In genomic region chr5:14735944-14736343, GRCh38 we compare ENCODE assay signal across 2 cellular contexts.
TF ChIP-seq lines count a peak whose summit lies in the region.

No MANE protein-coding gene starts in this region.

TF ChIP-seq in liver, 16 proteins besides CTCF, POLR2A, EP300 and RAD21 (continued from another document):
- no peak for TF ChIP-seq ZBTB33 (IDR thresholded peaks at IDR 0.05)
- TF ChIP-seq RXRA (IDR thresholded peaks at IDR 0.05), result peak; percentile 87 to 88
- no peak for TF ChIP-seq GABPA (IDR thresholded peaks at IDR 0.05 in 1 of 2, conservative IDR thresholded peaks at IDR 0.05 in 1 of 2)
- TF ChIP-seq NR2F2 (IDR thresholded peaks at IDR 0.05), result no peak
- TF ChIP-seq REST (IDR thresholded peaks at IDR 0.05), result no peak
- TF ChIP-seq FOXA1 (IDR thresholded peaks at IDR 0.05), result peak; percentile 10
- peak; percentile 60 for TF ChIP-seq YY1 (IDR thresholded peaks at IDR 0.05)
- TF ChIP-seq MAX (IDR thresholded peaks at IDR 0.05), result peak; percentile 51
- no peak for TF ChIP-seq ATF3 (IDR thresholded peaks at IDR 0.05)
- TF ChIP-seq JUND (IDR thresholded peaks at IDR 0.05), result no peak
- TF ChIP-seq TAF1 (conservative IDR thresholded peaks at IDR 0.05), result no peak
- TF ChIP-seq HNF4G (IDR thresholded peaks at IDR 0.05), result no peak
- no peak for TF ChIP-seq FOXA2 (IDR thresholded peaks at IDR 0.05)
- TF ChIP-seq HNF4A (conservative IDR thresholded peaks at IDR 0.05), result peak; percentile 50 to 66

TF ChIP-seq in HepG2, 621 proteins besides CTCF, POLR2A, EP300 and RAD21 (continued from another document):
- no peak for TF ChIP-seq ZBTB7B (CRISPR knock-in tag; IDR thresholded peaks at IDR 0.05)
- TF ChIP-seq THAP7 (CRISPR knock-in tag; IDR thresholded peaks at IDR 0.05), result no peak
- no peak for TF ChIP-seq HMGXB4 (CRISPR knock-in tag; IDR thresholded peaks at IDR 0.05; ENCODE audit: borderline replicate concordance in 1 of 2, low read depth in 1 of 2)
- TF ChIP-seq CSRNP1 (CRISPR knock-in tag; IDR thresholded peaks at IDR 0.05), result no peak
- no peak for TF ChIP-seq ZNF234 (CRISPR knock-in tag; conservative IDR thresholded peaks at IDR 0.05)
- no peak for TF ChIP-seq ZNF839 (CRISPR knock-in tag; IDR thresholded peaks at IDR 0.05; ENCODE audit: borderline replicate concordance)
- TF ChIP-seq ZSCAN25 (CRISPR knock-in tag; IDR thresholded peaks at IDR 0.05), result no peak
- no peak for TF ChIP-seq HOXA5 (CRISPR knock-in tag; IDR thresholded peaks at IDR 0.05)
- TF ChIP-seq ARHGAP35 (CRISPR knock-in tag; IDR thresholded peaks at IDR 0.05; ENCODE audit: borderline replicate concordance), result no peak
- no peak for TF ChIP-seq KAT2B (IDR thresholded peaks at IDR 0.05; ENCODE audit: borderline replicate concordance, low read depth, low read length)
- no peak for TF ChIP-seq ATF4 (CRISPR knock-in tag; IDR thresholded peaks at IDR 0.05)
- TF ChIP-seq DR1 (CRISPR knock-in tag; IDR thresholded peaks at IDR 0.05), result no peak
